ENCODE assay signal across 10 cellular contexts in genomic region chr17:45127583-45128300, GRCh38. TPM values are rescaled to one million over a fixed set of nuclear protein-coding genes. Genes with fewer than 3 reads are reported as not detected.
DNase-seq lines count a peak whose midpoint lies in the region; FAIRE-seq and TF ChIP-seq lines count a peak whose summit lies in the region.
"Had no signal": no experiment of that assay in that cellular context is flagged by ENCODE, and none has a peak within 500 bp of the region (broad histone marks: within the 10 kb centered on the region; RNA-seq: fewer than 3 reads in every experiment).

No MANE protein-coding gene starts in this region.

- in situ Hi-C loops in astrocyte of the spinal cord (cut with HindIII; ENCODE audit: low sequenced_read_pairs): no loop called here

- peak overlapping the region; percentile 35 for H3K4me3 Mint-ChIP-seq in HFFc6

- no peaks in the 10 kb centered on the region for H3K27me3 Mint-ChIP-seq in HFFc6 (ENCODE audit: insufficient read depth)

- H3K9ac ChIP-seq in smooth muscle cell (ENCODE audit: low read depth): peak overlapping the region; percentile 71

- no peaks in the 10 kb centered on the region for H3K36me3 ChIP-seq in smooth muscle cell (ENCODE audit: low read depth)

- DNase-seq in HFFc6 (peak; percentile 31), astrocyte of the spinal cord (ENCODE audit: low read depth, low spot score) (peak; percentile 46), iris pigment epithelial cell (ENCODE audit: low read depth) (peak; percentile 47), smooth muscle cell (lab: John Stamatoyannopoulos, UW; ENCODE audit: unreplicated experiment) (no peak), T-helper 1 cell (no peak), cerebellar nuclear complex (lab: John Stamatoyannopoulos, UW) (no peak), NCI-H526 (lab: John Stamatoyannopoulos, UW) (no peak), D721Med (ENCODE audit: insufficient read length, low spot score) (no peak)
- DNase-seq: HCEC 1CT, NCI-H1417 treated with DMSO at 0.1 percent for 48 hours had no signal

- peak overlapping the region; percentile 72 for H3K4me2 ChIP-seq in smooth muscle cell

- no peaks in the 10 kb centered on the region for H3K9me3 Mint-ChIP-seq in HFFc6

- H3K79me2 ChIP-seq in smooth muscle cell (ENCODE audit: low read depth): peaks cover 68% of the 10 kb centered on the region

- no peaks in the 10 kb centered on the region for H4K20me1 ChIP-seq in smooth muscle cell (ENCODE audit: low read depth)

- no peak overlapping the region for H2AFZ ChIP-seq in smooth muscle cell (ENCODE audit: low read depth)

- peaks cover 20% of the 10 kb centered on the region for H3K4me1 ChIP-seq in smooth muscle cell (ENCODE audit: low read depth)

- H3K4me1 Mint-ChIP-seq in HFFc6 (ENCODE audit: low read depth): peaks cover 69% of the 10 kb centered on the region

- H3K27ac Mint-ChIP-seq in HFFc6: peak overlapping the region; percentile 76

- peaks cover 4% of the 10 kb centered on the region; the same call in 1 of the 2 replicates for H3K36me3 Mint-ChIP-seq in HFFc6 (ENCODE audit: low read depth)

- FAIRE-seq in D721Med (lab: Jason Lieb, UNC): no peak

- H3K9me3 ChIP-seq in smooth muscle cell (replicated peaks; ENCODE audit: low read depth): no peaks in the 10 kb centered on the region

- H3K27ac ChIP-seq in smooth muscle cell (ENCODE audit: low read depth): peak overlapping the region; percentile 96

- TF ChIP-seq CTCF in HFFc6 (IDR thresholded peaks at IDR 0.05): no peak
- TF ChIP-seq CTCF in astrocyte of the spinal cord (IDR thresholded peaks at IDR 0.05; ENCODE audit: low read depth, low read length): no peak
- TF ChIP-seq CTCF in smooth muscle cell (IDR thresholded peaks at IDR 0.05; ENCODE audit: borderline replicate concordance, insufficient read depth, poor library complexity, severe bottlenecking): no peak
- no peak for TF ChIP-seq CTCF in D721Med (IDR thresholded peaks at IDR 0.05; ENCODE audit: insufficient read depth, missing control alignments)

- H3K27me3 ChIP-seq in smooth muscle cell (ENCODE audit: low read depth): no peaks in the 10 kb centered on the region

- WGBS in smooth muscle cell (ENCODE audit: low lambda C conversion rate): 58% methylated on average over 10 of the region's 20 CpGs

- H3K4me3 ChIP-seq in astrocyte of the spinal cord (ENCODE audit: low read depth, low read length) (no peak overlapping the region), smooth muscle cell (no peak overlapping the region)

- peaks cover 19% of the 10 kb centered on the region for H3F3A ChIP-seq in smooth muscle cell (ENCODE audit: low read depth)

RNA-seq across cellular contexts. Expression of gene PLCD3, which starts 4.6 kb away (rescaled TPM):
- 100 to 1,000 TPM in 1 of 6 experiments, 10 to 100 TPM in 5; 77.2 to 112 (median 83.8) TPM for total RNA-seq in HFFc6 (2021; fragmentation: NEBNext Ultra II Directional; extraction: Animal tissue kit (Norgen Biotek cat#: 25700))
- 24.0 and 43.3 TPM in 2 replicates for total RNA-seq in smooth muscle cell
- 33.4 and 33.7 TPM in 2 replicates for polyA plus RNA-seq in smooth muscle cell

RNA-seq across cellular contexts. Expression of gene ACBD4, which starts 7.7 kb away (rescaled TPM):
- 1 to 10 TPM; 5.0 to 8.0 (median 6.5) TPM for total RNA-seq in HFFc6 (2021; fragmentation: NEBNext Ultra II Directional; extraction: Animal tissue kit (Norgen Biotek cat#: 25700))
- total RNA-seq in smooth muscle cell: 0.49 and 4.6 TPM in 2 replicates
- polyA plus RNA-seq in smooth muscle cell: 5.0 and 5.9 TPM in 2 replicates

RNA-seq across cellular contexts. Expression of gene HEXIM1, which starts 20.5 kb away (rescaled TPM):
- total RNA-seq in HFFc6 (2021; fragmentation: NEBNext Ultra II Directional; extraction: Animal tissue kit (Norgen Biotek cat#: 25700)): 10 to 100 TPM; 31.8 to 42.0 (median 34.5) TPM
- total RNA-seq in smooth muscle cell: 9.3 and 13.7 TPM in 2 replicates
- polyA plus RNA-seq in smooth muscle cell: 9.4 TPM in 2 replicates

RNA-seq across cellular contexts. Expression of gene HEXIM2, which starts 33.9 kb away (rescaled TPM):
- 1 to 10 TPM; 4.8 to 9.5 (median 6.2) TPM for total RNA-seq in HFFc6 (2021; fragmentation: NEBNext Ultra II Directional; extraction: Animal tissue kit (Norgen Biotek cat#: 25700))
- total RNA-seq in smooth muscle cell: 3.4 TPM in 2 replicates
- polyA plus RNA-seq in smooth muscle cell: 6.1 and 6.8 TPM in 2 replicates

Comparison
In these comparisons a context has a peak if more than half of its experiments do, and no peak if none do; other contexts are left out.
1. DNase-seq: peak in HFFc6 (single experiment), astrocyte of the spinal cord (single experiment) and iris pigment epithelial cell (single experiment); none in smooth muscle cell (single experiment), T-helper 1 cell (0 of 5), cerebellar nuclear complex (0 of 2), NCI-H526 (0 of 2) and D721Med (single experiment).